ENCODE assay signal across 1 cellular context in the genomic region with DNA sequence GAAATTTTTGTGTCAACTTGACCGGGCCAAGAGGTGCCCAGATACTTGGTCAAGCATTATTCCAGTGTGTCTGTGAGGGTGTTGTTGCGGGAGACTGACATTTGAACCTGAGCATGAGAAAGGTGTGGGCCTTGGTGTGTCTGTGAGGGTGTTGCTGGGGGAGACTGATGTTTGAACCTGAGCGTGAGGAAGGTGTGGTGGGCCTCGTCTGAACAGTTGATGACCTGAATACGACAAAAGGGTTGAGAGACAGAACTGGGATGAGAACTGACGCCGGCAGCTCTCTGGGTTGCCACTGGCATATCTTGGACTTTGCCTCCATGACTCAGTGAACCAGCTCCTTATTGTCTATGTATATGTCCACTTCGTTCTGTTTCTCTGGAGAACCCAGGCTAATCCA.
TF ChIP-seq lines count a peak whose summit lies in the region.

No MANE protein-coding gene starts in this region.

TF ChIP-seq in H1, 55 proteins besides CTCF, POLR2A, EP300 and RAD21:
- no peak for TF ChIP-seq SUZ12 (IDR thresholded peaks at IDR 0.05; ENCODE audit: low read length)
- TF ChIP-seq SP4 (IDR thresholded peaks at IDR 0.05; ENCODE audit: low read length): no peak
- TF ChIP-seq BACH1 (IDR thresholded peaks at IDR 0.05; ENCODE audit: low read length): no peak
- TF ChIP-seq CTBP2 (IDR thresholded peaks at IDR 0.05; ENCODE audit: borderline replicate concordance, insufficient read depth, insufficient read length, low read length): no peak
- no peak for TF ChIP-seq TAF7 (optimal IDR thresholded peaks at IDR 0.05; ENCODE audit: borderline replicate concordance, low read depth, low read length)
